22 cellular contexts compared by ENCODE assay signal in genomic region chr1:170214980-170215910, GRCh38.
DNase-seq lines count a peak whose midpoint lies in the region; ATAC-seq, FAIRE-seq and TF ChIP-seq lines count a peak whose summit lies in the region.
"Had no signal": no experiment of that assay in that cellular context is flagged by ENCODE, and none has a peak within 500 bp of the region (broad histone marks: within the 10 kb centered on the region; RNA-seq: fewer than 3 reads in every experiment).

No MANE protein-coding gene starts in this region.

- H3K36me3 ChIP-seq in right atrium auricular region (no peaks in the 10 kb centered on the region), gastrocnemius medialis (no peaks in the 10 kb centered on the region)
- H3K36me3 ChIP-seq: BE2C had no signal

- CTCF ChIA-PET in RWPE1 (lab: Yijun Ruan, JAX) = no interaction called here

- intact Hi-C loops in gastrocnemius medialis (cut with DNase I; ENCODE audit: low total_unique reads) = no loop called here

- DNase-seq in AG10803 (ENCODE audit: low read depth) (peak; percentile 66), right atrium auricular region (ENCODE audit: low spot score) (peak; percentile 64), gastrocnemius medialis (peak in 1 of 2 donors; percentile 43), RWPE1 (ENCODE audit: low spot score) (no peak), NCI-H1694 (lab: John Stamatoyannopoulos, UW) (no peak), NCI-H1436 treated with DMSO at 0.1 percent for 48 hours (lab: John Stamatoyannopoulos, UW) (no peak)
- DNase-seq: activated CD4-positive, alpha-beta memory T cell treated with anti-CD3 and anti-CD28 coated beads for 36 hours; activated CD4-positive, CD25-positive, alpha-beta regulatory T cell; amniotic stem cell; BE2C; NCI-H1105; NCI-H526 treated with DMSO at 0.1 percent for 48 hours; posterior cingulate gyrus; stimulated activated CD4-positive, alpha-beta T cell treated with anti-CD3 and anti-CD28 coated beads, Interleukin-4, amount 100 ng/mL, for 24 hours; stimulated activated naive CD8-positive, alpha-beta T cell treated with anti-CD3 and anti-CD28 coated beads, Interleukin-15, amount 100 ng/mL, for 72 hours; T-helper 9 cell had no signal

- H3K4me3 ChIP-seq in AG10803 (ENCODE audit: low read length) (no peak overlapping the region), right atrium auricular region (no peak overlapping the region), gastrocnemius medialis (no peak overlapping the region)
- H3K4me3 ChIP-seq: hepatocyte had no signal

- peak overlapping the region; percentile 52 to 57 for H3K27ac ChIP-seq in right atrium auricular region
- H3K27ac ChIP-seq in gastrocnemius medialis = peak overlapping the region in 3 of 4 donors; percentile 13 to 41 (median 27)
- H3K27ac ChIP-seq in RWPE1 = no peak overlapping the region
- H3K27ac ChIP-seq: hepatocyte had no signal

- no peak for TF ChIP-seq POLR2A in gastrocnemius medialis (IDR thresholded peaks at IDR 0.05)

- peak; percentile 50 for FAIRE-seq in endometrium (lab: Jason Lieb, UNC)
- FAIRE-seq: HepG2, keratinocyte had no signal

- in situ Hi-C loops in gastrocnemius medialis (cut with MboI; ENCODE audit: low sequenced_read_pairs in 4 of 4) = no loop called here

- no peaks in the 10 kb centered on the region for H3K27me3 ChIP-seq in right atrium auricular region
- no peaks in the 10 kb centered on the region for H3K27me3 ChIP-seq in gastrocnemius medialis
- H3K27me3 ChIP-seq: BE2C, hepatocyte had no signal

- peak; percentile 55 to 56 for ATAC-seq in gastrocnemius medialis
- no peak for ATAC-seq in GM18511 (IDR thresholded peaks at IDR 0.05; ENCODE audit: unreplicated experiment)
- ATAC-seq: esophagus mucosa, HepG2 had no signal

- TF ChIP-seq CTCF in AG10803 (conservative IDR thresholded peaks at IDR 0.05; ENCODE audit: low read length) = no peak
- TF ChIP-seq CTCF in right atrium auricular region (IDR thresholded peaks at IDR 0.05) = no peak
- no peak for TF ChIP-seq CTCF in gastrocnemius medialis (IDR thresholded peaks at IDR 0.05 in 4 of 5, conservative IDR thresholded peaks at IDR 0.05 in 1 of 5)
- TF ChIP-seq CTCF in RWPE1 (conservative IDR thresholded peaks at IDR 0.05; ENCODE audit: low read depth) = no peak

- H3K4me1 ChIP-seq in right atrium auricular region = peaks cover 0 to 12% of the 10 kb centered on the region in 2 donors
- H3K4me1 ChIP-seq in gastrocnemius medialis = peaks cover 0 to 1% of the 10 kb centered on the region in 2 donors
- H3K4me1 ChIP-seq: BE2C had no signal

- H3K9me3 ChIP-seq in right atrium auricular region = no peaks in the 10 kb centered on the region
- no peaks in the 10 kb centered on the region for H3K9me3 ChIP-seq in gastrocnemius medialis
- H3K9me3 ChIP-seq: BE2C had no signal

- POLR2A ChIA-PET in RWPE1 (lab: Yijun Ruan, JAX; ENCODE audit: low non-redundant PET) = no interaction called here

Comparison
In these comparisons a context has a peak if more than half of its experiments do, and no peak if none do; other contexts are left out.
1. DNase-seq: peak in AG10803 (single experiment) and right atrium auricular region (single experiment); none in RWPE1 (single experiment), NCI-H1694 (single experiment) and NCI-H1436 treated with DMSO at 0.1 percent for 48 hours (single experiment).